1 cellular context compared by ENCODE assay signal in the genomic region with DNA sequence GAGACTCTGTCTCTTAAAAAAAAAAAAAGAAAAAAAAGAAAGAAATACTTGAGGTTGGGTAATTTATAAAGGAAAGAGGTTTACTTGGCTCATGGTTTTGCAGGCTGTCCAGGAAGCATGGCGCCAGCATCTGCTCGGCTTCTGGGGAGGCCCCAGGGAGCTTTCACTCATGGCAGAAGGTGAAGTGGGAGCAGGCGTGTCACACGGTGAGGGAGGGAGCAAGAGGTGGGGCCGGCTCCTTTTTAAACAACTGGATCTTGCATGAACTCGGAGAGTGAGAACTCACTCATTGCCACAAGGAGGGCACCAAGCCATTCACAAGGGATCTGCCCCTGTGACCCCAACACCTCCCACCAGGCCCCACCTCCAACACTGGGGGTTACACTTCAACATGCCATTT.
TF ChIP-seq lines count a peak whose summit lies in the region.

No MANE protein-coding gene starts in this region.

TF ChIP-seq in HCT116, 20 proteins besides CTCF, POLR2A, EP300 and RAD21 (continued from another document):
- TF ChIP-seq, protein P1, sequence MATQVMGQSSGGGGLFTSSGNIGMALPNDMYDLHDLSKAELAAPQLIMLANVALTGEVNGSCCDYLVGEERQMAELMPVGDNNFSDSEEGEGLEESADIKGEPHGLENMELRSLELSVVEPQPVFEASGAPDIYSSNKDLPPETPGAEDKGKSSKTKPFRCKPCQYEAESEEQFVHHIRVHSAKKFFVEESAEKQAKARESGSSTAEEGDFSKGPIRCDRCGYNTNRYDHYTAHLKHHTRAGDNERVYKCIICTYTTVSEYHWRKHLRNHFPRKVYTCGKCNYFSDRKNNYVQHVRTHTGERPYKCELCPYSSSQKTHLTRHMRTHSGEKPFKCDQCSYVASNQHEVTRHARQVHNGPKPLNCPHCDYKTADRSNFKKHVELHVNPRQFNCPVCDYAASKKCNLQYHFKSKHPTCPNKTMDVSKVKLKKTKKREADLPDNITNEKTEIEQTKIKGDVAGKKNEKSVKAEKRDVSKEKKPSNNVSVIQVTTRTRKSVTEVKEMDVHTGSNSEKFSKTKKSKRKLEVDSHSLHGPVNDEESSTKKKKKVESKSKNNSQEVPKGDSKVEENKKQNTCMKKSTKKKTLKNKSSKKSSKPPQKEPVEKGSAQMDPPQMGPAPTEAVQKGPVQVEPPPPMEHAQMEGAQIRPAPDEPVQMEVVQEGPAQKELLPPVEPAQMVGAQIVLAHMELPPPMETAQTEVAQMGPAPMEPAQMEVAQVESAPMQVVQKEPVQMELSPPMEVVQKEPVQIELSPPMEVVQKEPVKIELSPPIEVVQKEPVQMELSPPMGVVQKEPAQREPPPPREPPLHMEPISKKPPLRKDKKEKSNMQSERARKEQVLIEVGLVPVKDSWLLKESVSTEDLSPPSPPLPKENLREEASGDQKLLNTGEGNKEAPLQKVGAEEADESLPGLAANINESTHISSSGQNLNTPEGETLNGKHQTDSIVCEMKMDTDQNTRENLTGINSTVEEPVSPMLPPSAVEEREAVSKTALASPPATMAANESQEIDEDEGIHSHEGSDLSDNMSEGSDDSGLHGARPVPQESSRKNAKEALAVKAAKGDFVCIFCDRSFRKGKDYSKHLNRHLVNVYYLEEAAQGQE (IDR thresholded peaks at IDR 0.05; ENCODE audit: low read depth) = no peak
- no peak for TF ChIP-seq CEBPB (IDR thresholded peaks at IDR 0.05; ENCODE audit: low read depth)
- no peak for TF ChIP-seq ELF1 (IDR thresholded peaks at IDR 0.05; ENCODE audit: borderline replicate concordance, low read depth)
- no peak for TF ChIP-seq JUND (IDR thresholded peaks at IDR 0.05)
- no peak for TF ChIP-seq POLR2AphosphoS5 (IDR thresholded peaks at IDR 0.05; ENCODE audit: low read depth, low read length)
- no peak for TF ChIP-seq EGR1 (IDR thresholded peaks at IDR 0.05; ENCODE audit: low read depth)
- TF ChIP-seq, protein P2, sequence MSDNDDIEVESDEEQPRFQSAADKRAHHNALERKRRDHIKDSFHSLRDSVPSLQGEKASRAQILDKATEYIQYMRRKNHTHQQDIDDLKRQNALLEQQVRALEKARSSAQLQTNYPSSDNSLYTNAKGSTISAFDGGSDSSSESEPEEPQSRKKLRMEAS (IDR thresholded peaks at IDR 0.05) = no peak
- TF ChIP-seq, protein P3, sequence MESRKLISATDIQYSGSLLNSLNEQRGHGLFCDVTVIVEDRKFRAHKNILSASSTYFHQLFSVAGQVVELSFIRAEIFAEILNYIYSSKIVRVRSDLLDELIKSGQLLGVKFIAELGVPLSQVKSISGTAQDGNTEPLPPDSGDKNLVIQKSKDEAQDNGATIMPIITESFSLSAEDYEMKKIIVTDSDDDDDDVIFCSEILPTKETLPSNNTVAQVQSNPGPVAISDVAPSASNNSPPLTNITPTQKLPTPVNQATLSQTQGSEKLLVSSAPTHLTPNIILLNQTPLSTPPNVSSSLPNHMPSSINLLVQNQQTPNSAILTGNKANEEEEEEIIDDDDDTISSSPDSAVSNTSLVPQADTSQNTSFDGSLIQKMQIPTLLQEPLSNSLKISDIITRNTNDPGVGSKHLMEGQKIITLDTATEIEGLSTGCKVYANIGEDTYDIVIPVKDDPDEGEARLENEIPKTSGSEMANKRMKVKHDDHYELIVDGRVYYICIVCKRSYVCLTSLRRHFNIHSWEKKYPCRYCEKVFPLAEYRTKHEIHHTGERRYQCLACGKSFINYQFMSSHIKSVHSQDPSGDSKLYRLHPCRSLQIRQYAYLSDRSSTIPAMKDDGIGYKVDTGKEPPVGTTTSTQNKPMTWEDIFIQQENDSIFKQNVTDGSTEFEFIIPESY (IDR thresholded peaks at IDR 0.05; ENCODE audit: extremely low read depth, insufficient replicate concordance, low read length) = no peak
- no peak for TF ChIP-seq SP1 (IDR thresholded peaks at IDR 0.05; ENCODE audit: low read depth)
- TF ChIP-seq SRF (IDR thresholded peaks at IDR 0.05; ENCODE audit: low read depth) = no peak
- no peak for TF ChIP-seq SIN3A (IDR thresholded peaks at IDR 0.05; ENCODE audit: low read depth)
- TF ChIP-seq TCF7L2 (IDR thresholded peaks at IDR 0.05; ENCODE audit: borderline replicate concordance, extremely low read depth, insufficient read depth, insufficient read length) = no peak
- TF ChIP-seq FOSL1 (IDR thresholded peaks at IDR 0.05; ENCODE audit: low read depth) = no peak
